18 cellular contexts compared by ENCODE assay signal in genomic region chr16:4911831-4912422, GRCh38. TPM values are rescaled to one million over a fixed set of nuclear protein-coding genes. Genes with fewer than 3 reads are reported as not detected.
A peak's percentile ranks its signal among the peaks of the same experiment; 100 is the strongest.
DNase-seq lines count a peak whose midpoint lies in the region; ATAC-seq and TF ChIP-seq lines count a peak whose summit lies in the region.
"Had no signal": no experiment of that assay in that cellular context is flagged by ENCODE, and none has a peak within 500 bp of the region (broad histone marks: within the 10 kb centered on the region; RNA-seq: fewer than 3 reads in every experiment).

No MANE protein-coding gene starts in this region.

- H3K36me3 ChIP-seq in esophagus squamous epithelium: peaks cover 5 to 96% (median 8%) of the 10 kb centered on the region in 3 donors
- H3K36me3 ChIP-seq: BLaER1, spleen, thoracic aorta had no signal

- TF ChIP-seq CTCF in RWPE1 (conservative IDR thresholded peaks at IDR 0.05; ENCODE audit: low read depth) (no peak), fibroblast of pulmonary artery (IDR thresholded peaks at IDR 0.05; ENCODE audit: low read length, missing control alignments) (no peak), coronary artery (IDR thresholded peaks at IDR 0.05) (no peak), esophagus squamous epithelium (IDR thresholded peaks at IDR 0.05) (no peak)

- no peak for ATAC-seq in HG02678 (IDR thresholded peaks at IDR 0.05; ENCODE audit: unreplicated experiment)
- ATAC-seq: activated CD8-positive, alpha-beta T cell treated with anti-CD3 and anti-CD28 coated beads, Interleukin-2, amount 10 ng/mL, durations not matched to agents 7 days and 5 days; T-helper 17 cell; WTC11 had no signal

- H3K27me3 ChIP-seq in esophagus squamous epithelium: no peaks in the 10 kb centered on the region
- H3K27me3 ChIP-seq: BLaER1 had no signal

- intact Hi-C loops in esophagus squamous epithelium (cut with DNase I): no loop called here

- POLR2A ChIA-PET in RWPE1 (lab: Yijun Ruan, JAX; ENCODE audit: low non-redundant PET): no interaction called here

- TF ChIP-seq POLR2A in esophagus squamous epithelium (IDR thresholded peaks at IDR 0.05): no peak

- CTCF ChIA-PET in RWPE1 (lab: Yijun Ruan, JAX): interaction anchor here (0.6 kb wide), 1 partner anchor 21 kb away, joined by 3 read pairs; no protein-coding TSS in a partner anchor

- H3K9me3 ChIP-seq in esophagus squamous epithelium: no peaks in the 10 kb centered on the region
- H3K9me3 ChIP-seq: BLaER1, spleen, thoracic aorta had no signal

- peaks cover 0 to 61% (median under 1%) of the 10 kb centered on the region in 3 donors for H3K4me1 ChIP-seq in esophagus squamous epithelium
- H3K4me1 ChIP-seq: spleen had no signal

- peak; percentile 42 for DNase-seq in GM03348 (ENCODE audit: low spot score)
- peak; percentile 23 for DNase-seq in RWPE1 (ENCODE audit: low spot score)
- peak; percentile 41 for DNase-seq in fibroblast of pulmonary artery (ENCODE audit: low read depth)
- DNase-seq in renal cortical epithelial cell (ENCODE audit: low read depth): peak; percentile 33
- DNase-seq in NCI-H774 (lab: John Stamatoyannopoulos, UW): no peak
- DNase-seq in coronary artery (ENCODE audit: low spot score): no peak
- no peak for DNase-seq in esophagus squamous epithelium (lab: John Stamatoyannopoulos, UW)
- DNase-seq: activated CD8-positive, alpha-beta T cell treated with anti-CD3 and anti-CD28 coated beads, Interleukin-2, amount 10 ng/mL, durations not matched to agents 7 days and 5 days; DMS153; NCI-H1694 treated with DMSO at 0.1 percent for 48 hours; NCI-H510A treated with DMSO at 0.1 percent for 48 hours; T-helper 17 cell had no signal

- H3K4me3 ChIP-seq in fibroblast of pulmonary artery (replicated peaks; ENCODE audit: low read depth, low read length) (no peak overlapping the region), coronary artery (no peak overlapping the region), esophagus squamous epithelium (no peak overlapping the region)
- H3K4me3 ChIP-seq: BLaER1, spleen, thoracic aorta had no signal

- 74 to 75% methylated on average over 10 of the region's 10 CpGs for WGBS in esophagus squamous epithelium, 2 donors

- H3K27ac ChIP-seq in RWPE1: peak overlapping the region; percentile 48
- H3K27ac ChIP-seq in coronary artery: no peak overlapping the region
- H3K27ac ChIP-seq in esophagus squamous epithelium: peak overlapping the region in 1 of 4 donors; percentile 1
- H3K27ac ChIP-seq: BLaER1, spleen, thoracic aorta had no signal

RNA-seq across cellular contexts. Expression of gene PPL, which starts 25.0 kb away (rescaled TPM):
- total RNA-seq in renal cortical epithelial cell: 17.0 and 35.4 TPM in 2 replicates
- 1,000 to 10,000 TPM in 2 of 4 donors, 100 to 1,000 TPM in 2; 504 to 1,677 (median 860) TPM for total RNA-seq in esophagus squamous epithelium
- total RNA-seq: activated CD8-positive, alpha-beta T cell treated with anti-CD3 and anti-CD28 coated beads, Interleukin-2, amount 10 ng/mL, durations not matched to agents 7 days and 5 days; activated T-helper 1 cell treated with anti-CD3 and anti-CD28 coated beads, Interleukin-12 subunit alpha, Interleukin-12 subunit beta, Interleukin-2, Interleukin-4 antibody, amounts not matched to agents 30 ng/mL and 10 ng/mL and 1 ng/mL, durations not matched to agents 14 hours and 24 hours and 36 hours; T-helper 17 cell had no signal

RNA-seq across cellular contexts. Expression of gene SEC14L5, which starts 46.2 kb away (rescaled TPM):
- total RNA-seq in renal cortical epithelial cell: 0.10 TPM in 1 of 2 replicates, not detected in the other
- 1 to 10 TPM in 1 of 4 donors, under 1 TPM in 3; 0.22 to 5.6 (median 0.49) TPM for total RNA-seq in esophagus squamous epithelium
- total RNA-seq: activated CD8-positive, alpha-beta T cell treated with anti-CD3 and anti-CD28 coated beads, Interleukin-2, amount 10 ng/mL, durations not matched to agents 7 days and 5 days; activated T-helper 1 cell treated with anti-CD3 and anti-CD28 coated beads, Interleukin-12 subunit alpha, Interleukin-12 subunit beta, Interleukin-2, Interleukin-4 antibody, amounts not matched to agents 30 ng/mL and 10 ng/mL and 1 ng/mL, durations not matched to agents 14 hours and 24 hours and 36 hours had no signal

Comparison
In these comparisons a context has a peak if more than half of its experiments do, and no peak if none do; other contexts are left out.
1. DNase-seq: peak in GM03348 (single experiment), RWPE1 (single experiment), fibroblast of pulmonary artery (single experiment) and renal cortical epithelial cell (single experiment); none in NCI-H774 (single experiment), coronary artery (single experiment) and esophagus squamous epithelium (single experiment).
2. RNA of gene PPL, which starts 25.0 kb away (total RNA-seq): 504 to 1,677 TPM in esophagus squamous epithelium; 17.0 to 35.4 TPM in renal cortical epithelial cell; every median in the first group is over 10 times any median in the second.